Comparison of ENCODE assay signal across 8 cellular contexts in genomic region chr6:26322645-26323482, GRCh38. TPM values are rescaled to one million over a fixed set of nuclear protein-coding genes. Genes with fewer than 3 reads are reported as not detected.
A peak's percentile ranks its signal among the peaks of the same experiment; 100 is the strongest.
DNase-seq lines count a peak whose midpoint lies in the region; ATAC-seq and TF ChIP-seq lines count a peak whose summit lies in the region.

No MANE protein-coding gene starts in this region.

- DNase-seq in AG04449 (ENCODE audit: low read depth, low spot score) (peak; percentile 88), LHCN-M2 (ENCODE audit: low read depth) (peak; percentile 94), RPMI8226 (peak; percentile 95), heart left ventricle (peak in 2 of 5 donors; percentile 37 to 59), putamen (ENCODE audit: low spot score) (peak; percentile 69)
- DNase-seq in activated naive CD8-positive, alpha-beta T cell treated with anti-CD3 and anti-CD28 coated beads, Interleukin-2, amount 10 ng/mL, durations not matched to agents 7 days and 5 days, result no peak

- H3K9me3 ChIP-seq in heart left ventricle, result peaks cover 0 to 4% (median 0%) of the 10 kb centered on the region in 12 donors

- H3K27ac Mint-ChIP-seq in activated naive CD8-positive, alpha-beta T cell treated with anti-CD3 and anti-CD28 coated beads, Interleukin-2, amount 10 ng/mL, durations not matched to agents 7 days and 5 days, result peak overlapping the region; percentile 82

- H3K36me3 Mint-ChIP-seq in activated naive CD8-positive, alpha-beta T cell treated with anti-CD3 and anti-CD28 coated beads, Interleukin-2, amount 10 ng/mL, durations not matched to agents 7 days and 5 days, result peaks cover 7% of the 10 kb centered on the region

- TF ChIP-seq POLR2A in heart left ventricle (IDR thresholded peaks at IDR 0.05), result no peak

- peaks cover 0 to 25% (median 5%) of the 10 kb centered on the region in 12 donors for H3K4me1 ChIP-seq in heart left ventricle

- H3K27me3 ChIP-seq in heart left ventricle, result peaks cover 12 to 57% (median 37%) of the 10 kb centered on the region in 9 donors

- H3K4me3 Mint-ChIP-seq in activated naive CD8-positive, alpha-beta T cell treated with anti-CD3 and anti-CD28 coated beads, Interleukin-2, amount 10 ng/mL, durations not matched to agents 7 days and 5 days, result peak overlapping the region; percentile 87

- TF ChIP-seq CTCF in AG04449 (IDR thresholded peaks at IDR 0.05; ENCODE audit: insufficient read depth, low read length, missing control alignments) (no peak), heart left ventricle (IDR thresholded peaks at IDR 0.05) (no peak)

- H3K27ac ChIP-seq in heart left ventricle, result peak overlapping the region in 4 of 12 donors; percentile 21 to 63 (median 33)

- WGBS in heart left ventricle, 4 donors, result 48 to 54% (median 53%) methylated on average over 21 of the region's 21 CpGs

- POLR2A ChIA-PET in AG04449 (lab: Yijun Ruan, JAX), result interaction anchor here (0.8 to 1.7 kb wide), 6 partner anchors 10 to 214 kb away, joined by 3 to 8 read pairs (median 5); partner anchors contain the start of gene BTN2A2
- POLR2A ChIA-PET in activated naive CD8-positive, alpha-beta T cell treated with anti-CD3 and anti-CD28 coated beads, Interleukin-2, amount 10 ng/mL, durations not matched to agents 7 days and 5 days (lab: Charles Lee), result interaction anchor here (0.5 to 2.1 kb wide), 9 partner anchors 9 to 1474 kb away, joined by 3 to 14 read pairs (median 6); partner anchors contain the start of gene HMGN4

- H3K4me1 Mint-ChIP-seq in activated naive CD8-positive, alpha-beta T cell treated with anti-CD3 and anti-CD28 coated beads, Interleukin-2, amount 10 ng/mL, durations not matched to agents 7 days and 5 days, result peaks cover 39% of the 10 kb centered on the region

- intact Hi-C loops in heart left ventricle (cut with DNase I), result no loop called here

- H3K4me3 ChIP-seq in AG04449 (ENCODE audit: low read depth, low read length) (peak overlapping the region; percentile 76), heart left ventricle (peak overlapping the region; percentile 30 to 70 (median 56))

- CTCF ChIA-PET in AG04449 (lab: Yijun Ruan, JAX), result interaction anchor here (0.6 to 2.5 kb wide), 27 partner anchors 8 to 1431 kb away, joined by 3 to 11 read pairs (median 4); partner anchors contain the start of gene HMGN4

- no peaks in the 10 kb centered on the region for H3K36me3 ChIP-seq in heart left ventricle

- ATAC-seq in GM18511 (IDR thresholded peaks at IDR 0.05; ENCODE audit: unreplicated experiment) (peak; percentile 38), heart left ventricle (peak in 3 of 4 donors; percentile 77 to 84 (median 82)), GM21447 (IDR thresholded peaks at IDR 0.05; ENCODE audit: unreplicated experiment) (no peak)
- peak; percentile 46 for ATAC-seq in activated naive CD8-positive, alpha-beta T cell treated with anti-CD3 and anti-CD28 coated beads, Interleukin-2, amount 10 ng/mL, durations not matched to agents 7 days and 5 days (ENCODE audit: low read depth)

- peaks cover 23% of the 10 kb centered on the region for H3K27me3 Mint-ChIP-seq in activated naive CD8-positive, alpha-beta T cell treated with anti-CD3 and anti-CD28 coated beads, Interleukin-2, amount 10 ng/mL, durations not matched to agents 7 days and 5 days

- no peaks in the 10 kb centered on the region for H3K9me3 Mint-ChIP-seq in activated naive CD8-positive, alpha-beta T cell treated with anti-CD3 and anti-CD28 coated beads, Interleukin-2, amount 10 ng/mL, durations not matched to agents 7 days and 5 days

RNA-seq across cellular contexts. Expression of gene BTN3A2, which starts 42.1 kb away (rescaled TPM):
- total RNA-seq in LHCN-M2 (2014; rRNA removed) (14.4 and 29.7 TPM in 2 replicates), heart left ventricle (10 to 100 TPM in 5 of 9 donors, 1 to 10 TPM in 4; 2.7 to 71.1 (median 10.2) TPM)
- polyA plus RNA-seq in LHCN-M2 (2012), result 13.2 TPM
- total RNA-seq in activated naive CD8-positive, alpha-beta T cell treated with anti-CD3 and anti-CD28 coated beads, Interleukin-2, amount 10 ng/mL, durations not matched to agents 7 days and 5 days, result 100 to 1,000 TPM; 102 to 122 TPM
- polyA plus RNA-seq in heart left ventricle, result 10 to 100 TPM in 1 of 2 donors, 1 to 10 TPM in 1; 5.8 to 11.5 TPM
